In the genomic region with DNA sequence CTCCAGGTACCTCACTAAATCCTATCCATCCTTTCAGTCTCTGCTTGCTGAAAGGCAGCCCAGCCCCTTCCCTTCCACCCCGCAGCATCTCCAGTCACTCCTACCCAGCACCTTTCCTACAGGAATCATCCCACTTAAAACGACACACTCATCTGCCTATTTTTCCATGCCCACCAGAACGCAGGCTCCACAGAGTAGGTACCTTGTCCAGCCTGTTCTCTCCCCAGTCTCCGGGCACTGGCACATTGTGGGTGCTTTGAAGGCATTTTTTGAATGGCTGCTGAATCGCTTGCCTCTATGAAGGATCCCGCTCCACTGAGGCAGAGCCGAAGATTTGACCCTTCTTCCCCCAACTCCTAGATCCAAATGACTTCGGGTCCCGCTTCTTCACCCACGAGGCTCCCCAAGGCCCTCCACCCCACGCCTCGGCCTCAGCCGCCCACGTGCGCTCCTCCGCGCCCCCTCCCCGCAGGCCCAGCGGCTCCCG, we compare ENCODE assay signal across 6 cellular contexts. TPM values are rescaled to one million over a fixed set of nuclear protein-coding genes. Genes with fewer than 3 reads are reported as not detected.
DNase-seq lines count a peak whose midpoint lies in the region; ATAC-seq and TF ChIP-seq lines count a peak whose summit lies in the region.

No MANE protein-coding gene starts in this region.

- POLR2A ChIA-PET in PC-9 (lab: Charles Lee; ENCODE audit: unreplicated experiment) = no interaction called here

- intact Hi-C loops in PC-9 (cut with micrococcal nuclease; ENCODE audit: unreplicated experiment) (no loop called here), posterior cingulate gyrus (cut with DNase I) (no loop called here)

- H3K9me3 ChIP-seq in PC-9 (ENCODE audit: insufficient read depth, low read depth) = no peaks in the 10 kb centered on the region
- no peaks in the 10 kb centered on the region for H3K9me3 ChIP-seq in iPS-18a (ENCODE audit: control insufficient read depth, low read depth, low read length)

- no TSS peak for BruUV-seq in PC-9 (replicated peaks; lab: Mats Ljungman, UMichigan)

- peaks cover 19% of the 10 kb centered on the region for H3K27me3 ChIP-seq in PC-9 (ENCODE audit: insufficient read depth, low read depth)
- peaks cover 73% of the 10 kb centered on the region for H3K27me3 ChIP-seq in iPS-18a (ENCODE audit: control insufficient read depth, insufficient read depth, low read length)

- peak overlapping the region; percentile 38 for H3K4me2 ChIP-seq in PC-9

- H3K27ac ChIP-seq in 22Rv1 (peak overlapping the region; percentile 44; the same call in 1 of the 2 replicates), PC-9 (no peak overlapping the region), iPS-18a (ENCODE audit: low read length) (no peak overlapping the region)

- H4K20me1 ChIP-seq in PC-9 (ENCODE audit: insufficient read depth) = no peaks in the 10 kb centered on the region

- no peak for ATAC-seq in GM19452 (IDR thresholded peaks at IDR 0.05; ENCODE audit: unreplicated experiment)

- H3K4me1 ChIP-seq in PC-9 (replicated peaks; ENCODE audit: insufficient read depth) (no peaks in the 10 kb centered on the region), iPS-18a (ENCODE audit: control insufficient read depth, low read depth, low read length) (peaks cover 3% of the 10 kb centered on the region)

- DNase-seq in PC-9 (no peak), posterior cingulate gyrus (no peak), GF-D8 (lab: John Stamatoyannopoulos, UW) (no peak)

- H3K79me2 ChIP-seq in PC-9 (ENCODE audit: low read depth) = no peaks in the 10 kb centered on the region

- no peak overlapping the region for H3K4me3 ChIP-seq in PC-9
- peak overlapping the region; percentile 23 for H3K4me3 ChIP-seq in iPS-18a (ENCODE audit: low read length)

- no peak for TF ChIP-seq CTCF in 22Rv1 (IDR thresholded peaks at IDR 0.05)
- TF ChIP-seq CTCF in PC-9 (conservative IDR thresholded peaks at IDR 0.05) = no peak

- no peaks in the 10 kb centered on the region for H3K9me2 ChIP-seq in PC-9 (ENCODE audit: insufficient read depth)

- H3K9ac ChIP-seq in iPS-18a (ENCODE audit: low read length) = no peak overlapping the region

- H3F3A ChIP-seq in PC-9 (ENCODE audit: insufficient read depth, low read depth) = peaks cover 7% of the 10 kb centered on the region; the same call in 1 of the 2 replicates

- H2AFZ ChIP-seq in PC-9 = no peak overlapping the region

- no peaks in the 10 kb centered on the region for H3K36me3 ChIP-seq in PC-9 (ENCODE audit: low read depth)
- H3K36me3 ChIP-seq in iPS-18a (ENCODE audit: control insufficient read depth, low read depth, low read length) = no peaks in the 10 kb centered on the region

- CTCF ChIA-PET in PC-9 (lab: Charles Lee) = no interaction called here

RNA-seq across cellular contexts. Expression of gene LHX6, which starts 15.6 kb away (rescaled TPM):
- 0.48 TPM in 1 of 2 replicates, not detected in the other for total RNA-seq in PC-9 (2021)

RNA-seq across cellular contexts. Expression of gene RBM18, which starts 51.5 kb away (rescaled TPM):
- 15.1 and 16.1 TPM in 2 replicates for total RNA-seq in PC-9 (2021)

RNA-seq across cellular contexts. Expression of gene MRRF, which starts 51.5 kb away (rescaled TPM):
- total RNA-seq in PC-9 (2021) = 69.0 and 79.5 TPM in 2 replicates

RNA-seq across cellular contexts. Expression of gene MORN5, which starts 53.4 kb away (rescaled TPM):
- total RNA-seq in PC-9 (2021) = not detected in 2 replicates

RNA-seq across cellular contexts. Expression of gene NDUFA8, which starts 53.6 kb away (rescaled TPM):
- 73.4 and 84.6 TPM in 2 replicates for total RNA-seq in PC-9 (2021)
